ENCODE assay signal across 8 cellular contexts in genomic region chr1:9822490-9822889, GRCh38. TPM values are rescaled to one million over a fixed set of nuclear protein-coding genes. Genes with fewer than 3 reads are reported as not detected.
A peak's percentile ranks its signal among the peaks of the same experiment; 100 is the strongest.
DNase-seq lines count a peak whose midpoint lies in the region; ATAC-seq and TF ChIP-seq lines count a peak whose summit lies in the region.

No MANE protein-coding gene starts in this region.

- CTCF ChIA-PET in MCF 10A (lab: Yijun Ruan, JAX) = interaction anchor here (0.6 to 2.7 kb wide), 5 partner anchors 31 to 1500 kb away, joined by 3 to 12 read pairs (median 3); no protein-coding TSS in a partner anchor

- no peak for ATAC-seq in stimulated activated naive CD8-positive, alpha-beta T cell treated with anti-CD3 and anti-CD28 coated beads, Interleukin-15, Interleukin-2, amounts not matched to agents 100 U/mL and 50 U/mL, for 24 hours
- no peak for ATAC-seq in GM18502 (IDR thresholded peaks at IDR 0.05; ENCODE audit: poor library complexity, unreplicated experiment)
- ATAC-seq in GM21447 (IDR thresholded peaks at IDR 0.05; ENCODE audit: unreplicated experiment) = no peak
- no peak for ATAC-seq in HG02840 (IDR thresholded peaks at IDR 0.05; ENCODE audit: low FRiP score, unreplicated experiment)

- H3K9me3 Mint-ChIP-seq in stimulated activated naive CD8-positive, alpha-beta T cell treated with anti-CD3 and anti-CD28 coated beads, Interleukin-15, Interleukin-2, amounts not matched to agents 100 ng/mL and 50 ng/mL, for 24 hours = no peaks in the 10 kb centered on the region
- no peaks in the 10 kb centered on the region for H3K9me3 Mint-ChIP-seq in MCF 10A (ENCODE audit: unreplicated experiment)

- WGBS in mesodermal cell (ENCODE audit: insufficient coverage in 2 of 2), 2 experiments = 9% methylated on average over 4 of the region's 8 CpGs; no CpG with 5 or more reads in 1 of the 2 experiments

- H3K27ac ChIP-seq in mesodermal cell (ENCODE audit: low read depth, low read length, severe bottlenecking) = no peak overlapping the region

- peak overlapping the region; percentile 91 for H3K4me3 ChIP-seq in mesodermal cell (ENCODE audit: extremely low read depth, insufficient read depth, low read length, poor library complexity, severe bottlenecking)

- peaks cover 6% of the 10 kb centered on the region for H3K27me3 Mint-ChIP-seq in stimulated activated naive CD8-positive, alpha-beta T cell treated with anti-CD3 and anti-CD28 coated beads, Interleukin-15, Interleukin-2, amounts not matched to agents 100 ng/mL and 50 ng/mL, for 24 hours
- H3K27me3 Mint-ChIP-seq in MCF 10A (ENCODE audit: insufficient read depth, unreplicated experiment) = no peaks in the 10 kb centered on the region

- peaks cover 14% of the 10 kb centered on the region for H3K4me1 ChIP-seq in mesodermal cell (ENCODE audit: control insufficient read depth, insufficient read depth, low read length, poor library complexity, severe bottlenecking)

- H3K4me1 Mint-ChIP-seq in stimulated activated naive CD8-positive, alpha-beta T cell treated with anti-CD3 and anti-CD28 coated beads, Interleukin-15, Interleukin-2, amounts not matched to agents 100 ng/mL and 50 ng/mL, for 24 hours (ENCODE audit: low read depth) = peaks cover 39% of the 10 kb centered on the region
- peaks cover 31% of the 10 kb centered on the region for H3K4me1 Mint-ChIP-seq in MCF 10A (ENCODE audit: insufficient read depth, unreplicated experiment)

- BruUV-seq in MCF 10A (replicated peaks; lab: Mats Ljungman, UMichigan) = TSS peak; percentile 34

- H3K9me3 ChIP-seq in mesodermal cell (ENCODE audit: control insufficient read depth, low read length) = no peaks in the 10 kb centered on the region

- no peak for TF ChIP-seq CTCF in MCF 10A (IDR thresholded peaks at IDR 0.05; ENCODE audit: unreplicated experiment)

- peaks cover 3% of the 10 kb centered on the region for H3K36me3 Mint-ChIP-seq in stimulated activated naive CD8-positive, alpha-beta T cell treated with anti-CD3 and anti-CD28 coated beads, Interleukin-15, Interleukin-2, amounts not matched to agents 100 ng/mL and 50 ng/mL, for 24 hours (ENCODE audit: low read depth)
- H3K36me3 Mint-ChIP-seq in MCF 10A (ENCODE audit: insufficient read depth, unreplicated experiment) = peaks cover 8% of the 10 kb centered on the region

- H3K27ac Mint-ChIP-seq in stimulated activated naive CD8-positive, alpha-beta T cell treated with anti-CD3 and anti-CD28 coated beads, Interleukin-15, Interleukin-2, amounts not matched to agents 100 ng/mL and 50 ng/mL, for 24 hours = peak overlapping the region; percentile 80
- peak overlapping the region; percentile 71 for H3K27ac Mint-ChIP-seq in MCF 10A (ENCODE audit: low read depth, unreplicated experiment)

- intact Hi-C loops in MCF 10A (cut with micrococcal nuclease) = loop anchor here (2.0 kb wide), 1 partner anchor 44 kb away; no protein-coding TSS in a partner anchor

- H3K36me3 ChIP-seq in mesodermal cell (ENCODE audit: control insufficient read depth, insufficient read depth, low read length) = peaks cover 6% of the 10 kb centered on the region

- no peak for DNase-seq in stimulated activated naive CD8-positive, alpha-beta T cell treated with anti-CD3 and anti-CD28 coated beads, Interleukin-15, Interleukin-2, amounts not matched to agents 100 U/mL and 50 U/mL, for 24 hours
- no peak for DNase-seq in MCF 10A (ENCODE audit: unreplicated experiment)
- DNase-seq in NCI-H2107 treated with DMSO at 0.1 percent for 48 hours (lab: John Stamatoyannopoulos, UW; ENCODE audit: unreplicated experiment) = no peak

- peak overlapping the region; percentile 93 for H3K4me3 Mint-ChIP-seq in stimulated activated naive CD8-positive, alpha-beta T cell treated with anti-CD3 and anti-CD28 coated beads, Interleukin-15, Interleukin-2, amounts not matched to agents 100 ng/mL and 50 ng/mL, for 24 hours
- H3K4me3 Mint-ChIP-seq in MCF 10A (ENCODE audit: unreplicated experiment) = peak overlapping the region; percentile 91

- POLR2A ChIA-PET in MCF 10A (lab: Yijun Ruan, JAX) = interaction anchor here (0.5 to 3.7 kb wide), 14 partner anchors 11 to 384 kb away, joined by 3 to 41 read pairs (median 5); partner anchors contain the start of genes LZIC and NMNAT1

RNA-seq across cellular contexts. Expression of gene CLSTN1, which starts 1.3 kb away (rescaled TPM):
- total RNA-seq in MCF 10A (2022) = 98.5 and 106 TPM in 2 replicates
- 85.9 TPM for polyA plus RNA-seq in mesodermal cell (2013, experiment 1 of 2)
- polyA plus RNA-seq in mesodermal cell (2013, experiment 2 of 2) = 74.7 TPM
